9 cellular contexts compared by ENCODE assay signal in the genomic region with DNA sequence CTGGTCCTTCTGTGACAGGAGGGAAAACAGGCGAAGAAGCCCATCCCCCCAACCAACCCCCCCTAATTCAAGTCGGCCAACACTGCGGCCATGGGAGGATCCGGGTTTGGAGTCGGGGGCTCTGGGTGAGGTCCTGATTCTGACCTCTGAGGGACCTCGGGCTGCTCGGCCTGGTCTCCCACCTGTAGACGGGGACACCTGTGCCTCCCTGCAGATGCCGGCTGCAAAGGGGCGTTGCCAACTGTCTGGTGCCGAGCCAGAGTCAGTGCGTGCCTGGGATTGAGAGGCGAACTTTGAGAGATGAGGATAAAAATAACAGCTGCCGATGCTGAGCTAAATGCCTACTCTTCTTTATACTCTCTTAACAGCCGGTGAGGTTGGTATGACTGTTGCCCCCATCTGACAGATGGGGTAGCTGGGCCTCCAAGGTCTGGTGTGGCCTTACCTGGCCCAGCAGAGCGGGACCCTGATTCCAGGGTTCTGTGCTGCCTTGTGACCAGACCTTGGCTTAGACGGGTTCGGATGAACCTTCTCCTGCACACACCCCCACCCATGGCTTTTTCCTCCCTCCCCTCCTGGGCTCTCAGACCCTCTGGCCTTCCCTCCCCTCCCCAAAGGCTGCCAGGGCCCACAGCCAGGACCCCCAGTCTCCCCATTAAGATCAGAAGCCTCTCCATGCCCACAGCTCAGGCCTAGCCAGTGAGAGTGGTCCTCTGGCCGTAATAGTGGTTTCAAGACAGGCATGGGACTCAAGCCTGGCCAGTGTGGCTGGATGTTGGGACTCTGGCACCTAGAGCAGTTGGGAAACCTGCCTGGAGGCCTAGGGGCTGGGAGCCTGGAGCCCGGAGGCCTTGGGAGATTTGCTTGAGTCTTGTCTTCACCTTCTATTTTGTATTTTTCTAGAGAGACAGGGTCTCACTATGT. TPM values are rescaled to one million over a fixed set of nuclear protein-coding genes. Genes with fewer than 3 reads are reported as not detected.
A peak's percentile ranks its signal among the peaks of the same experiment; 100 is the strongest.
DNase-seq lines count a peak whose midpoint lies in the region; ATAC-seq and TF ChIP-seq lines count a peak whose summit lies in the region.
"Had no signal": no experiment of that assay in that cellular context is flagged by ENCODE, and none has a peak within 500 bp of the region (broad histone marks: within the 10 kb centered on the region; RNA-seq: fewer than 3 reads in every experiment).

No MANE protein-coding gene starts in this region.

- peaks cover 9% of the 10 kb centered on the region for H3K27me3 Mint-ChIP-seq in activated T-cell treated with anti-CD3 and anti-CD28 coated beads, Interleukin-2, amount 50 U/mL, for 24 hours

- in situ Hi-C loops in ACHN (cut with HindIII; ENCODE audit: low pct_ligation_motif_present, low pct_unique_long_range_greater_than_20kb, low sequenced_read_pairs), result no loop called here

- peaks cover 4% of the 10 kb centered on the region for H3K4me1 Mint-ChIP-seq in activated T-cell treated with anti-CD3 and anti-CD28 coated beads, Interleukin-2, amount 50 U/mL, for 24 hours (ENCODE audit: low read depth)

- H3K9me3 Mint-ChIP-seq in activated T-cell treated with anti-CD3 and anti-CD28 coated beads, Interleukin-2, amount 50 U/mL, for 24 hours, result no peaks in the 10 kb centered on the region
- H3K9me3 Mint-ChIP-seq: activated T-cell treated with anti-CD3 and anti-CD28 coated beads, Interleukin-2, amount 50 U/mL, for 72 hours had no signal

- no peak overlapping the region for H3K4me3 ChIP-seq in body of pancreas
- H3K4me3 ChIP-seq in right lobe of liver, result peak overlapping the region in 1 of 3 donors; percentile 21
- peak overlapping the region; percentile 26 to 39 for H3K4me3 ChIP-seq in vagina

- no peaks in the 10 kb centered on the region for H3K36me3 Mint-ChIP-seq in activated T-cell treated with anti-CD3 and anti-CD28 coated beads, Interleukin-2, amount 50 U/mL, for 24 hours (ENCODE audit: low read depth)

- H3K4me1 ChIP-seq in body of pancreas, result peaks cover 11% of the 10 kb centered on the region
- H3K4me1 ChIP-seq in right lobe of liver, result peaks cover 0 to 8% (median 4%) of the 10 kb centered on the region in 4 donors
- H3K4me1 ChIP-seq in vagina, result peaks cover 12% of the 10 kb centered on the region

- 25 to 90% methylated on average over 4 to 20 of the region's 20 CpGs for WGBS in body of pancreas, 2 donors
- 58% methylated on average over 6 of the region's 20 CpGs for WGBS in right lobe of liver (ENCODE audit: insufficient coverage, low coverage, low lambda C conversion rate, missing lambda C conversion rate)

- H3K9me3 ChIP-seq in body of pancreas (no peaks in the 10 kb centered on the region), right lobe of liver (no peaks in the 10 kb centered on the region), vagina (no peaks in the 10 kb centered on the region)

- no peak for TF ChIP-seq POLR2A in body of pancreas (IDR thresholded peaks at IDR 0.05)
- no peak for TF ChIP-seq POLR2A in right lobe of liver (IDR thresholded peaks at IDR 0.05)
- TF ChIP-seq POLR2A in vagina (IDR thresholded peaks at IDR 0.05), result no peak

- no peak for TF ChIP-seq CTCF in body of pancreas (IDR thresholded peaks at IDR 0.05)
- TF ChIP-seq CTCF in right lobe of liver (IDR thresholded peaks at IDR 0.05), result no peak
- TF ChIP-seq CTCF in vagina (IDR thresholded peaks at IDR 0.05), result no peak

- intact Hi-C loops in body of pancreas (cut with DNase I), result no loop called here
- intact Hi-C loops in right lobe of liver (cut with DNase I), result no loop called here
- intact Hi-C loops in vagina (cut with DNase I), result no loop called here

- no peaks in the 10 kb centered on the region for H3K36me3 ChIP-seq in body of pancreas (replicated peaks in 1 of 2; ENCODE audit: insufficient read depth in 1 of 2, low read depth in 2 of 2)
- H3K36me3 ChIP-seq in right lobe of liver, result no peaks in the 10 kb centered on the region
- H3K36me3 ChIP-seq in vagina, result no peaks in the 10 kb centered on the region

- no peaks in the 10 kb centered on the region for H3K27me3 ChIP-seq in body of pancreas
- H3K27me3 ChIP-seq in right lobe of liver, result no peaks in the 10 kb centered on the region
- no peaks in the 10 kb centered on the region for H3K27me3 ChIP-seq in vagina

- no peak overlapping the region for H3K4me3 Mint-ChIP-seq in activated T-cell treated with anti-CD3 and anti-CD28 coated beads, Interleukin-2, amount 50 U/mL, for 24 hours

- no peak overlapping the region for H3K27ac Mint-ChIP-seq in activated T-cell treated with anti-CD3 and anti-CD28 coated beads, Interleukin-2, amount 50 U/mL, for 24 hours
- H3K27ac Mint-ChIP-seq: activated T-cell treated with anti-CD3 and anti-CD28 coated beads, Interleukin-2, amount 50 U/mL, for 72 hours had no signal

- peak; percentile 51 for ATAC-seq in body of pancreas
- ATAC-seq in right lobe of liver, result peak; percentile 14 to 58 (median 41)
- ATAC-seq in HG03108 (IDR thresholded peaks at IDR 0.05; ENCODE audit: unreplicated experiment), result no peak

- DNase-seq in activated T-cell treated with anti-CD3 and anti-CD28 coated beads, Interleukin-2, amount 50 U/mL, for 24 hours, result peak; percentile 22
- DNase-seq in activated T-cell treated with anti-CD3 and anti-CD28 coated beads, Interleukin-2, amount 50 U/mL, for 48 hours, result no peak
- DNase-seq in body of pancreas (peak; percentile 33 to 60 (median 48)), right lobe of liver (peak in 2 of 3 donors; percentile 50 to 63), vagina (ENCODE audit: extremely low spot score in 2 of 2) (peak; percentile 71 to 95), GOT3 (lab: John Stamatoyannopoulos, UW) (no peak), ACHN (no peak)

- no peak overlapping the region for H3K27ac ChIP-seq in body of pancreas
- H3K27ac ChIP-seq in right lobe of liver, result no peak overlapping the region
- H3K27ac ChIP-seq in vagina, result no peak overlapping the region

RNA-seq across cellular contexts. Expression of a gene that starts 41.7 kb away (rescaled TPM):
- not detected for total RNA-seq in body of pancreas
- not detected for total RNA-seq in right lobe of liver
- not detected for total RNA-seq in vagina
- total RNA-seq: activated T-cell treated with anti-CD3 and anti-CD28 coated beads, Interleukin-2, amount 50 U/mL, for 72 hours had no signal

RNA-seq across cellular contexts. Expression of a gene that starts 54.5 kb away (rescaled TPM):
- total RNA-seq in body of pancreas (10 to 100 TPM in 1 of 2 donors, 1 to 10 TPM in 1; 5.6 to 16.3 TPM), right lobe of liver (10 to 100 TPM in 3 of 6 experiments, 1 to 10 TPM in 3; 2.4 to 53.8 (median 12.8) TPM), vagina (3.9 TPM)

Comparison
In these comparisons a context has a peak if more than half of its experiments do, and no peak if none do; other contexts are left out.
1. DNase-seq: peak in activated T-cell treated with anti-CD3 and anti-CD28 coated beads, Interleukin-2, amount 50 U/mL, for 24 hours (single experiment), body of pancreas (4 of 4), right lobe of liver (2 of 3) and vagina (2 of 2); none in activated T-cell treated with anti-CD3 and anti-CD28 coated beads, Interleukin-2, amount 50 U/mL, for 48 hours (0 of 2), GOT3 (single experiment) and ACHN (single experiment).
2. H3K4me3 ChIP-seq: peak in vagina (2 of 2); none in body of pancreas (0 of 2).